ENCODE assay signal across 26 cellular contexts in genomic region chr19:54418930-54419800, GRCh38. TPM values are rescaled to one million over a fixed set of nuclear protein-coding genes. Genes with fewer than 3 reads are reported as not detected.
DNase-seq lines count a peak whose midpoint lies in the region; ATAC-seq, FAIRE-seq and TF ChIP-seq lines count a peak whose summit lies in the region.
"Had no signal": no experiment of that assay in that cellular context is flagged by ENCODE, and none has a peak within 500 bp of the region (broad histone marks: within the 10 kb centered on the region; RNA-seq: fewer than 3 reads in every experiment).

No MANE protein-coding gene starts in this region.

- H3K27ac Mint-ChIP-seq in MCF 10A (ENCODE audit: low read depth, unreplicated experiment), result no peak overlapping the region

- H3K9me3 ChIP-seq in breast epithelium (no peaks in the 10 kb centered on the region), K562 (replicated peaks; ENCODE audit: control insufficient read depth, insufficient read depth, low read depth, low read length) (no peaks in the 10 kb centered on the region), mesodermal cell (ENCODE audit: control insufficient read depth, low read length) (no peaks in the 10 kb centered on the region), testis (no peaks in the 10 kb centered on the region)
- H3K9me3 ChIP-seq: HAP-1, prostate gland, spleen, thoracic aorta had no signal

- FAIRE-seq in K562 (lab: Jason Lieb, UNC), result no peak
- FAIRE-seq: A204.1 had no signal

- TF ChIP-seq POLR2A in breast epithelium (IDR thresholded peaks at IDR 0.05), result no peak
- TF ChIP-seq POLR2A in K562 (conservative IDR thresholded peaks at IDR 0.05), result no peak
- TF ChIP-seq POLR2A in testis (IDR thresholded peaks at IDR 0.05), result no peak

- in situ Hi-C loops in K562 (cut with MboI), result no loop called here

- H4K20me1 ChIP-seq in K562 (replicated peaks; ENCODE audit: control insufficient read depth, insufficient read depth, low read length), result peaks cover 9% of the 10 kb centered on the region; the same call in 1 of the 2 replicates

- DNase-seq in breast epithelium (ENCODE audit: low spot score in 2 of 2) (no peak), MCF 10A (ENCODE audit: unreplicated experiment) (no peak), K562 (ENCODE audit: extremely low read depth in 1 of 4, low spot score in 3 of 4) (peak in 1 of 4 experiments; percentile 6), testis (no peak), RWPE1 (ENCODE audit: low spot score) (no peak), HUDEP-2 (lab: John Stamatoyannopoulos, UW; ENCODE audit: unreplicated experiment in 76 of 76) (no peak)
- no peak for DNase-seq in stimulated activated CD4-positive, alpha-beta T cell treated with anti-CD3 and anti-CD28 coated beads, Interleukin-4, amount 100 ng/mL, for 24 hours
- DNase-seq: activated CD4-positive, CD25-positive, alpha-beta regulatory T cell treated with anti-CD3 and anti-CD28 coated beads, Interleukin-2, amount 50 U/mL, for 72 hours; DMS153; NCI-H1436; NCI-H2171; PC-3; spleen; T-helper 9 cell had no signal

- POLR2A ChIA-PET in MCF 10A (lab: Yijun Ruan, JAX), result no interaction called here
- POLR2A ChIA-PET in K562 (lab: Yijun Ruan, JAX), result interaction anchor here (0.6 to 1.0 kb wide), 3 partner anchors 9 to 54 kb away, joined by 3 to 5 read pairs (median 3); no protein-coding TSS in a partner anchor
- POLR2A ChIA-PET in RWPE1 (lab: Yijun Ruan, JAX; ENCODE audit: low non-redundant PET), result no interaction called here

- no peak for ATAC-seq in K562
- ATAC-seq: PC-3 had no signal

- H3K36me3 ChIP-seq in breast epithelium, result no peaks in the 10 kb centered on the region
- H3K36me3 ChIP-seq in K562 (ENCODE audit: control insufficient read depth, insufficient read depth, low read length), result no peaks in the 10 kb centered on the region
- no peaks in the 10 kb centered on the region for H3K36me3 ChIP-seq in mesodermal cell (ENCODE audit: control insufficient read depth, insufficient read depth, low read length)
- H3K36me3 ChIP-seq in testis (ENCODE audit: low read depth, missing control alignments), result no peaks in the 10 kb centered on the region
- H3K36me3 ChIP-seq: brain microvascular endothelial cell, HAP-1, prostate gland, spleen, thoracic aorta had no signal

- H3K27ac ChIP-seq in breast epithelium (peak overlapping the region; percentile 63 to 66), K562 (ENCODE audit: extremely low read depth, low read depth, low read length) (no peak overlapping the region), mesodermal cell (ENCODE audit: low read depth, low read length, severe bottlenecking) (peak overlapping the region; percentile 5), testis (peak overlapping the region; percentile 61 to 69), RWPE1 (no peak overlapping the region)
- H3K27ac ChIP-seq: brain microvascular endothelial cell, prostate gland, SK-N-MC, thoracic aorta had no signal

- H3K9ac ChIP-seq in K562 (ENCODE audit: insufficient read depth in 1 of 2, low read depth in 2 of 2, low read length in 2 of 2), result peak overlapping the region in 1 of 2 experiments; percentile 5; a peak in 1 of 4 replicates

- H3K4me3 ChIP-seq in breast epithelium (no peak overlapping the region), K562 (no peak overlapping the region), mesodermal cell (ENCODE audit: extremely low read depth, insufficient read depth, low read length, poor library complexity, severe bottlenecking) (no peak overlapping the region), testis (no peak overlapping the region)
- H3K4me3 ChIP-seq: prostate gland, SK-N-MC, spleen, thoracic aorta had no signal

- no peaks in the 10 kb centered on the region for H3K9me1 ChIP-seq in K562 (ENCODE audit: control insufficient read depth, insufficient read depth, low read length)

- no peak for TF ChIP-seq RAD21 in K562 (CRISPR knock-in tag; conservative IDR thresholded peaks at IDR 0.05 in 1 of 2, IDR thresholded peaks at IDR 0.05 in 1 of 2)

- H3K27me3 ChIP-seq in breast epithelium (peaks cover 6 to 47% of the 10 kb centered on the region in 2 donors), K562 (ENCODE audit: control insufficient read depth in 2 of 2, insufficient read depth in 2 of 2, low read length in 2 of 2) (peaks cover 16 to 46% of the 10 kb centered on the region in 2 experiments), testis (no peaks in the 10 kb centered on the region)

- TF ChIP-seq EP300 in K562 (IDR thresholded peaks at IDR 0.05; ENCODE audit: low read length), result no peak

- no peaks in the 10 kb centered on the region for H3K36me3 Mint-ChIP-seq in MCF 10A (ENCODE audit: insufficient read depth, unreplicated experiment)
- H3K36me3 Mint-ChIP-seq: activated naive CD8-positive, alpha-beta T cell had no signal

- CTCF ChIA-PET in MCF 10A (lab: Yijun Ruan, JAX) (interaction anchor here (0.5 to 2.0 kb wide), 4 partner anchors 27 to 1677 kb away, joined by 3 to 10 read pairs (median 3); no protein-coding TSS in a partner anchor), K562 (lab: Yijun Ruan, JAX; ENCODE audit: low intra/inter-chr PET ratio) (no interaction called here), RWPE1 (lab: Yijun Ruan, JAX) (interaction anchor here (0.5 to 1.6 kb wide), 2 partner anchors 9 to 28 kb away, joined by 3 to 7 read pairs; no protein-coding TSS in a partner anchor)

- no peaks in the 10 kb centered on the region for H3K4me1 ChIP-seq in breast epithelium
- H3K4me1 ChIP-seq in K562 (replicated peaks in 1 of 2; ENCODE audit: control insufficient read depth in 2 of 2, insufficient read depth in 2 of 2, low read length in 2 of 2), result peaks cover 0 to 38% of the 10 kb centered on the region in 2 experiments; a peak in 3 of 5 replicates
- H3K4me1 ChIP-seq in mesodermal cell (ENCODE audit: control insufficient read depth, insufficient read depth, low read length, poor library complexity, severe bottlenecking), result peaks cover 23% of the 10 kb centered on the region
- peaks cover 25% of the 10 kb centered on the region for H3K4me1 ChIP-seq in testis
- H3K4me1 ChIP-seq: prostate gland had no signal

- BruUV-seq in MCF 10A (replicated peaks; lab: Mats Ljungman, UMichigan) (no TSS peak), K562 (replicated peaks; lab: Mats Ljungman, UMichigan) (no TSS peak)

- no peak overlapping the region for H3K4me2 ChIP-seq in K562 (ENCODE audit: insufficient read depth, low read length)

- H2AFZ ChIP-seq in K562 (ENCODE audit: low read depth, low read length), result no peak overlapping the region

- peaks cover 18% of the 10 kb centered on the region for H3K27me3 Mint-ChIP-seq in MCF 10A (ENCODE audit: insufficient read depth, unreplicated experiment)

- H3K9me3 Mint-ChIP-seq in MCF 10A (ENCODE audit: unreplicated experiment), result peaks cover 11% of the 10 kb centered on the region
- H3K9me3 Mint-ChIP-seq: immature natural killer cell had no signal

- TF ChIP-seq CTCF in breast epithelium (IDR thresholded peaks at IDR 0.05), result no peak
- TF ChIP-seq CTCF in MCF 10A (IDR thresholded peaks at IDR 0.05; ENCODE audit: unreplicated experiment), result no peak
- no peak for TF ChIP-seq CTCF in K562 (IDR thresholded peaks at IDR 0.05 in 2 of 3, conservative IDR thresholded peaks at IDR 0.05 in 1 of 3; ENCODE audit: insufficient read depth in 2 of 3, low read depth in 1 of 3, low read length in 3 of 3)
- no peak for TF ChIP-seq CTCF in testis (IDR thresholded peaks at IDR 0.05)
- no peak for TF ChIP-seq CTCF in RWPE1 (conservative IDR thresholded peaks at IDR 0.05; ENCODE audit: low read depth)

- H3K79me2 ChIP-seq in K562 (ENCODE audit: control insufficient read depth, insufficient read depth, low read length), result no peaks in the 10 kb centered on the region

- no peak overlapping the region for H3K4me3 Mint-ChIP-seq in MCF 10A (ENCODE audit: unreplicated experiment)

- intact Hi-C loops in breast epithelium (cut with DNase I; ENCODE audit: low total_unique reads) (no loop called here), MCF 10A (cut with micrococcal nuclease) (no loop called here), K562 (cut with micrococcal nuclease) (no loop called here), testis (cut with DNase I; ENCODE audit: low total_unique reads) (no loop called here)

- WGBS in K562 (ENCODE audit: insufficient coverage, low coverage, missing lambda C conversion rate), result 16% methylated on average over 17 of the region's 26 CpGs
- WGBS in mesodermal cell (ENCODE audit: insufficient coverage in 2 of 2), 2 experiments, result 92 to 93% methylated on average over 16 to 22 of the region's 26 CpGs
- 77 to 89% methylated on average over 7 to 26 of the region's 26 CpGs for WGBS in testis, 2 donors

- no peaks in the 10 kb centered on the region for H3K4me1 Mint-ChIP-seq in MCF 10A (ENCODE audit: insufficient read depth, unreplicated experiment)

RNA-seq across cellular contexts. Expression of gene TTYH1, which starts 3.9 kb away (rescaled TPM):
- 1 to 10 TPM in 2 of 3 donors, under 1 TPM in 1; 0.48 to 4.6 (median 4.0) TPM for total RNA-seq in breast epithelium
- not detected in 2 replicates for total RNA-seq in MCF 10A (2022)
- total RNA-seq in K562 (2011; cell fraction: chromatin; rRNA removed; ENCODE audit: low replicate concordance), result not detected in 2 replicates
- not detected in 2 replicates for total RNA-seq in K562 (2011; cell fraction: nucleolus; rRNA removed)
- total RNA-seq in K562 (2011; cell fraction: nucleoplasm; rRNA removed), result not detected in 2 replicates
- not detected in 2 replicates for total RNA-seq in K562 (2014; rRNA removed)
- total RNA-seq in K562 (2014; rRNA removed; fragmentation: Illumina TruSeq; extraction: Trizol), result not detected in 2 replicates
- not detected in 2 replicates for total RNA-seq in K562 (2015; rRNA removed; fragmentation: Illumina TruSeq; extraction: Trizol)
- not detected in 2 replicates for total RNA-seq in K562 (2021)
- polyA plus RNA-seq in K562 (2011; rRNA removed), result not detected in 2 replicates
- polyA plus RNA-seq in K562 (2011; cell fraction: cytosol; rRNA removed), result not detected in 2 replicates
- not detected in 2 replicates for polyA plus RNA-seq in K562 (2011; cell fraction: nucleus; rRNA removed)
- polyA plus RNA-seq in K562 (2012), result 0.17 and 0.36 TPM in 2 replicates
- not detected in 2 replicates for polyA plus RNA-seq in K562 (2014; fragmentation: Illumina TruSeq; extraction: Trizol)
- under 1 TPM in 1 of 2 experiments, not detected in 1; 0.08 TPM for polyA plus RNA-seq in K562 (2014; fragmentation: Nextera tagmentation; extraction: Ambion mirVana)
- polyA plus RNA-seq in K562 (2014; rRNA removed), result not detected in 2 replicates
- not detected in 2 replicates for polyA minus RNA-seq in K562 (2011; rRNA and poly(A)+ RNA removed)
- polyA minus RNA-seq in K562 (2011; cell fraction: cytosol; rRNA and poly(A)+ RNA removed), result not detected in 2 replicates
- not detected in 2 replicates for polyA minus RNA-seq in K562 (2011; cell fraction: nucleus; rRNA and poly(A)+ RNA removed)
- polyA plus RNA-seq in mesodermal cell (2013, experiment 1 of 2), result 38.5 TPM
- polyA plus RNA-seq in mesodermal cell (2013, experiment 2 of 2), result 21.9 TPM
- total RNA-seq in testis, result 100 to 1,000 TPM; 226 to 248 TPM
- 126 TPM for polyA plus RNA-seq in testis (ENCODE audit: insufficient read depth, low read depth, low replicate concordance)
- total RNA-seq: dermis microvascular lymphatic vessel endothelial cell, lung microvascular endothelial cell, myocyte, thoracic aorta had no signal

RNA-seq across cellular contexts. Expression of gene LENG8, which starts 29.8 kb away (rescaled TPM):
- total RNA-seq in breast epithelium (100 to 1,000 TPM in 2 of 3 donors, 10 to 100 TPM in 1; 82.9 to 204 (median 148) TPM), MCF 10A (2022) (238 and 249 TPM in 2 replicates), K562 (2014; rRNA removed) (32.2 and 36.0 TPM in 2 replicates), K562 (2014; rRNA removed; fragmentation: Illumina TruSeq; extraction: Trizol) (6.0 and 8.4 TPM in 2 replicates), K562 (2015; rRNA removed; fragmentation: Illumina TruSeq; extraction: Trizol) (16.3 and 17.2 TPM in 2 replicates), K562 (2021) (116 and 146 TPM in 2 replicates), testis (100 to 1,000 TPM; 313 to 507 TPM)
- 299 and 811 TPM in 2 replicates for total RNA-seq in K562 (2011; cell fraction: chromatin; rRNA removed; ENCODE audit: low replicate concordance)
- total RNA-seq in K562 (2011; cell fraction: nucleolus; rRNA removed), result 301 and 324 TPM in 2 replicates
- total RNA-seq in K562 (2011; cell fraction: nucleoplasm; rRNA removed), result 310 and 346 TPM in 2 replicates
- polyA plus RNA-seq in K562 (2011; rRNA removed) (28.1 and 70.4 TPM in 2 replicates), K562 (2014; fragmentation: Illumina TruSeq; extraction: Trizol) (44.5 and 79.0 TPM in 2 replicates), K562 (2014; fragmentation: Nextera tagmentation; extraction: Ambion mirVana) (1 to 10 TPM in 1 of 2 experiments, under 1 TPM in 1; 0.74 to 2.3 TPM), K562 (2014; rRNA removed) (125 and 144 TPM in 2 replicates), testis (ENCODE audit: insufficient read depth, low read depth, low replicate concordance) (167 TPM)
- polyA plus RNA-seq in K562 (2011; cell fraction: cytosol; rRNA removed), result 32.2 and 33.2 TPM in 2 replicates
- polyA plus RNA-seq in K562 (2011; cell fraction: nucleus; rRNA removed), result 546 and 794 TPM in 2 replicates
- 103 and 172 TPM in 2 replicates for polyA plus RNA-seq in K562 (2012)
- polyA minus RNA-seq in K562 (2011; rRNA and poly(A)+ RNA removed), result 16.0 and 20.5 TPM in 2 replicates
- 21.1 and 33.8 TPM in 2 replicates for polyA minus RNA-seq in K562 (2011; cell fraction: cytosol; rRNA and poly(A)+ RNA removed)
- 88.3 and 112 TPM in 2 replicates for polyA minus RNA-seq in K562 (2011; cell fraction: nucleus; rRNA and poly(A)+ RNA removed)
- 147 TPM for polyA plus RNA-seq in mesodermal cell (2013, experiment 1 of 2)
- 121 TPM for polyA plus RNA-seq in mesodermal cell (2013, experiment 2 of 2)

RNA-seq across cellular contexts. Expression of gene LENG9, which starts 44.4 kb away (rescaled TPM):
- total RNA-seq in breast epithelium, result 1 to 10 TPM; 4.5 to 8.2 (median 4.8) TPM
- 6.9 and 9.3 TPM in 2 replicates for total RNA-seq in MCF 10A (2022)
- 0.53 TPM in 1 of 2 replicates, not detected in the other for total RNA-seq in K562 (2011; cell fraction: chromatin; rRNA removed; ENCODE audit: low replicate concordance)
- total RNA-seq in K562 (2011; cell fraction: nucleolus; rRNA removed), result 1.2 TPM in 2 replicates
- 0.44 and 0.61 TPM in 2 replicates for total RNA-seq in K562 (2011; cell fraction: nucleoplasm; rRNA removed)
- 0.64 and 1.6 TPM in 2 replicates for total RNA-seq in K562 (2014; rRNA removed)
- 0.10 TPM in 1 of 2 replicates, not detected in the other for total RNA-seq in K562 (2014; rRNA removed; fragmentation: Illumina TruSeq; extraction: Trizol)
- 0.38 and 0.43 TPM in 2 replicates for total RNA-seq in K562 (2015; rRNA removed; fragmentation: Illumina TruSeq; extraction: Trizol)
- 0.58 and 0.74 TPM in 2 replicates for total RNA-seq in K562 (2021)
- polyA plus RNA-seq in K562 (2011; rRNA removed), result 0.11 and 0.12 TPM in 2 replicates
- polyA plus RNA-seq in K562 (2011; cell fraction: cytosol; rRNA removed), result 0.32 and 0.64 TPM in 2 replicates
- polyA plus RNA-seq in K562 (2011; cell fraction: nucleus; rRNA removed), result 0.24 and 0.43 TPM in 2 replicates
- 0.35 and 0.48 TPM in 2 replicates for polyA plus RNA-seq in K562 (2012)
- 0.06 and 0.28 TPM in 2 replicates for polyA plus RNA-seq in K562 (2014; fragmentation: Illumina TruSeq; extraction: Trizol)
- polyA plus RNA-seq in K562 (2014; fragmentation: Nextera tagmentation; extraction: Ambion mirVana), result under 1 TPM; 0.23 to 0.34 TPM
- 0.15 and 0.32 TPM in 2 replicates for polyA plus RNA-seq in K562 (2014; rRNA removed)
- 0.28 TPM in 1 of 2 replicates, not detected in the other for polyA minus RNA-seq in K562 (2011; rRNA and poly(A)+ RNA removed)
- polyA minus RNA-seq in K562 (2011; cell fraction: cytosol; rRNA and poly(A)+ RNA removed), result 0.91 and 0.95 TPM in 2 replicates
- polyA minus RNA-seq in K562 (2011; cell fraction: nucleus; rRNA and poly(A)+ RNA removed), result 0.89 and 1.8 TPM in 2 replicates
- polyA plus RNA-seq in mesodermal cell (2013, experiment 1 of 2), result 1.9 TPM
- 1.4 TPM for polyA plus RNA-seq in mesodermal cell (2013, experiment 2 of 2)
- total RNA-seq in testis, result 1 to 10 TPM; 5.6 to 5.8 TPM
- 1.9 TPM for polyA plus RNA-seq in testis (ENCODE audit: insufficient read depth, low read depth, low replicate concordance)

RNA-seq across cellular contexts. Expression of gene CDC42EP5, which starts 53.9 kb away (rescaled TPM):
- total RNA-seq in breast epithelium (10 to 100 TPM in 2 of 3 donors, 1 to 10 TPM in 1; 8.8 to 40.6 (median 17.4) TPM), MCF 10A (2022) (3.0 TPM in 2 replicates), K562 (2014; rRNA removed) (not detected in 2 replicates), K562 (2014; rRNA removed; fragmentation: Illumina TruSeq; extraction: Trizol) (not detected in 2 replicates), K562 (2015; rRNA removed; fragmentation: Illumina TruSeq; extraction: Trizol) (not detected in 2 replicates), K562 (2021) (0.29 and 0.38 TPM in 2 replicates), testis (10 to 100 TPM; 10.2 to 11.9 TPM)
- total RNA-seq in K562 (2011; cell fraction: chromatin; rRNA removed; ENCODE audit: low replicate concordance), result not detected in 2 replicates
- not detected in 2 replicates for total RNA-seq in K562 (2011; cell fraction: nucleolus; rRNA removed)
- total RNA-seq in K562 (2011; cell fraction: nucleoplasm; rRNA removed), result not detected in 2 replicates
- polyA plus RNA-seq in K562 (2011; rRNA removed) (0.09 and 0.15 TPM in 2 replicates), K562 (2014; fragmentation: Illumina TruSeq; extraction: Trizol) (not detected in 2 replicates), K562 (2014; fragmentation: Nextera tagmentation; extraction: Ambion mirVana) (not detected), K562 (2014; rRNA removed) (0.96 TPM in 1 of 2 replicates, not detected in the other), testis (ENCODE audit: insufficient read depth, low read depth, low replicate concordance) (7.8 TPM)
- 0.67 TPM in 1 of 2 replicates, not detected in the other for polyA plus RNA-seq in K562 (2011; cell fraction: cytosol; rRNA removed)
- polyA plus RNA-seq in K562 (2011; cell fraction: nucleus; rRNA removed), result 0.14 and 0.54 TPM in 2 replicates
- 0.32 and 0.38 TPM in 2 replicates for polyA plus RNA-seq in K562 (2012)
- polyA minus RNA-seq in K562 (2011; rRNA and poly(A)+ RNA removed), result not detected in 2 replicates
- not detected in 2 replicates for polyA minus RNA-seq in K562 (2011; cell fraction: cytosol; rRNA and poly(A)+ RNA removed)
- polyA minus RNA-seq in K562 (2011; cell fraction: nucleus; rRNA and poly(A)+ RNA removed), result not detected in 2 replicates
- 28.6 TPM for polyA plus RNA-seq in mesodermal cell (2013, experiment 1 of 2)
- 22.6 TPM for polyA plus RNA-seq in mesodermal cell (2013, experiment 2 of 2)
- polyA plus RNA-seq: immature natural killer cell had no signal

RNA-seq across cellular contexts. Expression of gene LAIR1, which starts 54.4 kb away (rescaled TPM):
- 10 to 100 TPM; 11.8 to 44.5 (median 23.1) TPM for total RNA-seq in breast epithelium
- not detected in 2 replicates for total RNA-seq in MCF 10A (2022)
- total RNA-seq in K562 (2011; cell fraction: chromatin; rRNA removed; ENCODE audit: low replicate concordance), result not detected in 2 replicates
- not detected in 2 replicates for total RNA-seq in K562 (2011; cell fraction: nucleolus; rRNA removed)
- total RNA-seq in K562 (2011; cell fraction: nucleoplasm; rRNA removed), result not detected in 2 replicates
- not detected in 2 replicates for total RNA-seq in K562 (2014; rRNA removed)
- total RNA-seq in K562 (2014; rRNA removed; fragmentation: Illumina TruSeq; extraction: Trizol), result not detected in 2 replicates
- 0.23 and 0.54 TPM in 2 replicates for total RNA-seq in K562 (2015; rRNA removed; fragmentation: Illumina TruSeq; extraction: Trizol)
- 0.20 and 0.24 TPM in 2 replicates for total RNA-seq in K562 (2021)
- polyA plus RNA-seq in K562 (2011; rRNA removed), result not detected in 2 replicates
- polyA plus RNA-seq in K562 (2011; cell fraction: cytosol; rRNA removed), result not detected in 2 replicates
- not detected in 2 replicates for polyA plus RNA-seq in K562 (2011; cell fraction: nucleus; rRNA removed)
- polyA plus RNA-seq in K562 (2012), result 0.40 and 7.6 TPM in 2 replicates
- polyA plus RNA-seq in K562 (2014; fragmentation: Illumina TruSeq; extraction: Trizol), result 0.12 TPM in 1 of 2 replicates, not detected in the other
- polyA plus RNA-seq in K562 (2014; fragmentation: Nextera tagmentation; extraction: Ambion mirVana), result not detected
- polyA plus RNA-seq in K562 (2014; rRNA removed), result 0.12 TPM in 1 of 2 replicates, not detected in the other
- polyA minus RNA-seq in K562 (2011; rRNA and poly(A)+ RNA removed), result not detected in 2 replicates
- not detected in 2 replicates for polyA minus RNA-seq in K562 (2011; cell fraction: cytosol; rRNA and poly(A)+ RNA removed)
- polyA minus RNA-seq in K562 (2011; cell fraction: nucleus; rRNA and poly(A)+ RNA removed), result not detected in 2 replicates
- not detected for polyA plus RNA-seq in mesodermal cell (2013, experiment 1 of 2)
- polyA plus RNA-seq in mesodermal cell (2013, experiment 2 of 2), result not detected
- total RNA-seq in testis, result 1 to 10 TPM; 6.4 to 7.1 TPM
- 13.4 TPM for polyA plus RNA-seq in testis (ENCODE audit: insufficient read depth, low read depth, low replicate concordance)
- total RNA-seq: dermis microvascular lymphatic vessel endothelial cell, lung microvascular endothelial cell, myocyte, PC-3 had no signal

Comparison
In these comparisons a context has a peak if more than half of its experiments do, and no peak if none do; other contexts are left out.
1. H3K27ac ChIP-seq: peak in breast epithelium (2 of 2), mesodermal cell (single experiment) and testis (2 of 2); none in K562 (single experiment) and RWPE1 (single experiment).
2. RNA of gene TTYH1, which starts 3.9 kb away (total RNA-seq): 226 to 248 TPM in testis; 0.48 to 4.6 TPM in breast epithelium, not detected in MCF 10A and not detected in K562; every median in the first group is over 10 times any median in the second.